ENCODE assay signal across 21 cellular contexts in the genomic region with DNA sequence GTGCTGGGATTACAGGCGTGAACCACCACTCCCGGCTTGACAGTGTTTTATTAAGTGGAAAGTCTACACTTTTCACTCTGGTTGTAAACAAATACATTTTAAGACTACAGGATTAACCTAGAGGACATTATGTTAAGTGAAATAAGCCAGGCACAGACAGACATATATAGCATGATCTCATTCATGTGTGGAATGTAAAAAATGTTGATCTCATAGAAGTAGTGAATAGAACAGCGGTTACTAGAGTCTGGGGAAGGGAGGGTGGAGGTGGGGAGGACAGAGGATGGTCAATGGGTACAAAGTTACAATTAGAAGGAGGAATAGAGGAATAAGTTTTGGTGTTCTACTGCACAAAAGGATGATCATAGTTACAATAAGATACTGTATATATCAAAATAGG. TPM values are rescaled to one million over a fixed set of nuclear protein-coding genes. Genes with fewer than 3 reads are reported as not detected.
DNase-seq lines count a peak whose midpoint lies in the region; ATAC-seq and TF ChIP-seq lines count a peak whose summit lies in the region.
"Had no signal": no experiment of that assay in that cellular context is flagged by ENCODE, and none has a peak within 500 bp of the region (broad histone marks: within the 10 kb centered on the region; RNA-seq: fewer than 3 reads in every experiment).

No MANE protein-coding gene starts in this region.

- peaks cover 5% of the 10 kb centered on the region for H3K4me1 Mint-ChIP-seq in chondrocyte (ENCODE audit: low read depth)

- no peak overlapping the region for H3K4me3 Mint-ChIP-seq in chondrocyte (ENCODE audit: unreplicated experiment)
- H3K4me3 Mint-ChIP-seq: activated naive CD8-positive, alpha-beta T cell had no signal

- peaks cover 7% of the 10 kb centered on the region for H3K9me3 Mint-ChIP-seq in chondrocyte (ENCODE audit: low read depth)
- H3K9me3 Mint-ChIP-seq: activated T-helper 2 cell treated with anti-CD3 and anti-CD28 coated beads, Interferon-gamma antibody, Interleukin-2, Interleukin-4, amounts not matched to agents 10 μg/mL and 5 μg/mL and 100 μg/mL, durations not matched to agents 14 hours and 24 hours and 36 hours had no signal

- H3K27ac ChIP-seq in A673 (ENCODE audit: low read depth, low read length, poor library complexity, severe bottlenecking) (no peak overlapping the region), PC-3 (ENCODE audit: low read length) (no peak overlapping the region), hepatocyte (no peak overlapping the region), vagina (no peak overlapping the region)
- H3K27ac ChIP-seq: esophagus muscularis mucosa, stomach, tibial artery had no signal

- intact Hi-C loops in A673 (cut with micrococcal nuclease; ENCODE audit: unreplicated experiment), result no loop called here
- intact Hi-C loops in PC-3 (cut with micrococcal nuclease), result loop anchor here (2.0 kb wide), 1 partner anchor 41 kb away; no protein-coding TSS in a partner anchor
- intact Hi-C loops in vagina (cut with DNase I), result no loop called here

- no peak overlapping the region for H2AFZ ChIP-seq in PC-3 (ENCODE audit: low read length)
- no peak overlapping the region for H2AFZ ChIP-seq in hepatocyte

- H4K20me1 ChIP-seq in PC-3 (ENCODE audit: low read length) (no peaks in the 10 kb centered on the region), hepatocyte (ENCODE audit: insufficient read depth, poor library complexity, severe bottlenecking) (no peaks in the 10 kb centered on the region)

- H3K9me2 ChIP-seq in PC-3 (replicated peaks; ENCODE audit: low read length), result no peaks in the 10 kb centered on the region
- no peaks in the 10 kb centered on the region for H3K9me2 ChIP-seq in hepatocyte (replicated peaks; ENCODE audit: insufficient read depth)

- H3K9ac ChIP-seq in PC-3 (ENCODE audit: low read length), result no peak overlapping the region

- peak overlapping the region; percentile 29 for H3K27ac Mint-ChIP-seq in chondrocyte (ENCODE audit: unreplicated experiment)
- H3K27ac Mint-ChIP-seq: activated naive CD8-positive, alpha-beta T cell had no signal

- H3K36me3 Mint-ChIP-seq in chondrocyte (ENCODE audit: low read depth), result peaks cover 31% of the 10 kb centered on the region

- H3F3A ChIP-seq in PC-3 (ENCODE audit: low read length, unreplicated experiment), result peaks cover 4% of the 10 kb centered on the region

- H3K27me3 ChIP-seq in A673 (replicated peaks; ENCODE audit: insufficient read depth, low read depth, low read length, poor library complexity), result no peaks in the 10 kb centered on the region
- H3K27me3 ChIP-seq in PC-3 (ENCODE audit: low read length), result no peaks in the 10 kb centered on the region
- H3K27me3 ChIP-seq in hepatocyte, result no peaks in the 10 kb centered on the region
- H3K27me3 ChIP-seq in vagina, result no peaks in the 10 kb centered on the region
- H3K27me3 ChIP-seq: BE2C, esophagus muscularis mucosa, stomach, tibial artery had no signal

- 53% methylated on average over 3 of the region's 3 CpGs for WGBS in hepatocyte (ENCODE audit: low lambda C conversion rate, missing lambda C conversion rate)

- H3K4me2 ChIP-seq in PC-3 (ENCODE audit: low read length) (no peak overlapping the region), hepatocyte (no peak overlapping the region)

- BruUV-seq in A673 (replicated peaks; lab: Mats Ljungman, UMichigan), result no TSS peak
- no TSS peak for BruUV-seq in PC-3 (replicated peaks; lab: Mats Ljungman, UMichigan)

- peaks cover 87% of the 10 kb centered on the region for H3K36me3 ChIP-seq in A673 (ENCODE audit: insufficient read depth, low read length, poor library complexity, severe bottlenecking)
- peaks cover 19% of the 10 kb centered on the region for H3K36me3 ChIP-seq in PC-3 (ENCODE audit: low read depth, low read length)
- no peaks in the 10 kb centered on the region for H3K36me3 ChIP-seq in hepatocyte (replicated peaks; ENCODE audit: insufficient read depth, low read depth)
- no peaks in the 10 kb centered on the region for H3K36me3 ChIP-seq in vagina
- H3K36me3 ChIP-seq: BE2C had no signal

- peak; percentile 49 for DNase-seq in A673 (ENCODE audit: low spot score)
- peak; percentile 11 for DNase-seq in PC-3
- no peak for DNase-seq in chondrocyte (ENCODE audit: low spot score)
- DNase-seq in hepatocyte (ENCODE audit: low spot score), result peak; percentile 20
- no peak for DNase-seq in stimulated activated CD4-positive, alpha-beta T cell treated with anti-CD3 and anti-CD28 coated beads, Interleukin-2, amount 100 ng/mL, for 48 hours
- no peak for DNase-seq in left lobe of liver (ENCODE audit: low spot score)
- no peak for DNase-seq in erythroblast (lab: John Stamatoyannopoulos, UW)
- DNase-seq in vagina (ENCODE audit: extremely low spot score in 2 of 2), result no peak
- DNase-seq: activated CD4-positive, alpha-beta T cell treated with anti-CD3 and anti-CD28 coated beads, Interleukin-2, amount 50 U/mL, for 48 hours; activated CD8-positive, alpha-beta memory T cell treated with anti-CD3 and anti-CD28 coated beads, Interleukin-2, amount 50 U/mL, for 48 hours; BE2C; DMS79; effector CD4-positive, alpha-beta T cell; Kasumi-1; kidney glomerular epithelial cell; NCI-H187; stomach; tibial artery had no signal

- TF ChIP-seq POLR2A in erythroblast (IDR thresholded peaks at IDR 0.05; ENCODE audit: low read length) (no peak), vagina (IDR thresholded peaks at IDR 0.05) (no peak)

- H3K9me3 ChIP-seq in A673 (ENCODE audit: low read depth, low read length, poor library complexity, severe bottlenecking), result no peaks in the 10 kb centered on the region
- no peaks in the 10 kb centered on the region for H3K9me3 ChIP-seq in PC-3 (ENCODE audit: low read length)
- H3K9me3 ChIP-seq in hepatocyte (ENCODE audit: low read depth), result no peaks in the 10 kb centered on the region
- H3K9me3 ChIP-seq in vagina, result no peaks in the 10 kb centered on the region
- H3K9me3 ChIP-seq: BE2C, esophagus muscularis mucosa, stomach, tibial artery had no signal

- ATAC-seq in PC-3 (no peak), left lobe of liver (no peak)

- H3K4me3 ChIP-seq in A673 (ENCODE audit: low read depth, low read length, poor library complexity, severe bottlenecking), result no peak overlapping the region
- H3K4me3 ChIP-seq in PC-3 (ENCODE audit: low read length), result no peak overlapping the region
- H3K4me3 ChIP-seq in hepatocyte, result no peak overlapping the region
- no peak overlapping the region for H3K4me3 ChIP-seq in vagina
- H3K4me3 ChIP-seq: esophagus muscularis mucosa, stomach, tibial artery had no signal

- CTCF ChIA-PET in A673 (lab: Charles Lee), result no interaction called here
- CTCF ChIA-PET in PC-3 (lab: Charles Lee), result no interaction called here

- TF ChIP-seq CTCF in A673 (conservative IDR thresholded peaks at IDR 0.05; ENCODE audit: low read depth, low read length) (no peak), PC-3 (conservative IDR thresholded peaks at IDR 0.05; ENCODE audit: low read depth, low read length) (no peak), chondrocyte (IDR thresholded peaks at IDR 0.05) (no peak), hepatocyte (IDR thresholded peaks at IDR 0.05; ENCODE audit: poor library complexity) (no peak), vagina (IDR thresholded peaks at IDR 0.05) (no peak)

- H3K27me3 Mint-ChIP-seq in chondrocyte (ENCODE audit: low read depth), result no peaks in the 10 kb centered on the region
- H3K27me3 Mint-ChIP-seq: activated naive CD8-positive, alpha-beta T cell had no signal

- POLR2A ChIA-PET in A673 (lab: Charles Lee; ENCODE audit: low non-redundant PET), result no interaction called here
- POLR2A ChIA-PET in PC-3 (lab: Charles Lee; ENCODE audit: unreplicated experiment), result no interaction called here

- H3K79me2 ChIP-seq in PC-3 (ENCODE audit: low read length) (no peaks in the 10 kb centered on the region), hepatocyte (no peaks in the 10 kb centered on the region)

- H3K4me1 ChIP-seq in A673 (ENCODE audit: insufficient read depth, low read length, poor library complexity, severe bottlenecking) (peaks cover 9% of the 10 kb centered on the region), PC-3 (ENCODE audit: insufficient read depth, low read length) (peaks cover 40% of the 10 kb centered on the region), hepatocyte (ENCODE audit: insufficient read depth) (no peaks in the 10 kb centered on the region), vagina (no peaks in the 10 kb centered on the region)
- H3K4me1 ChIP-seq: BE2C, esophagus muscularis mucosa, tibial artery had no signal

RNA-seq across cellular contexts. Expression of a gene that starts 16.9 kb away (rescaled TPM):
- total RNA-seq in A673 (2021), result 23.5 and 32.6 TPM in 2 replicates
- 8.5 and 13.2 TPM in 2 replicates for total RNA-seq in PC-3 (2014; rRNA removed)
- 3.8 to 17.4 TPM (median 14.9 TPM) in 3 replicates for total RNA-seq in chondrocyte
- total RNA-seq in hepatocyte, result 22.6 and 24.8 TPM in 2 replicates
- 11.7 and 13.2 TPM in 2 replicates for polyA plus RNA-seq in hepatocyte
- 83.8 TPM for total RNA-seq in left lobe of liver
- total RNA-seq in vagina, result 4.2 TPM

Comparison
In these comparisons a context has a peak if more than half of its experiments do, and no peak if none do; other contexts are left out.
1. DNase-seq: peak in A673 (single experiment), PC-3 (single experiment) and hepatocyte (single experiment); none in chondrocyte (single experiment), stimulated activated CD4-positive, alpha-beta T cell treated with anti-CD3 and anti-CD28 coated beads, Interleukin-2, amount 100 ng/mL, for 48 hours (0 of 2), left lobe of liver (single experiment), erythroblast (0 of 2) and vagina (0 of 2).